8 cellular contexts compared by ENCODE assay signal in genomic region chr19:32675720-32676185, GRCh38. TPM values are rescaled to one million over a fixed set of nuclear protein-coding genes. Genes with fewer than 3 reads are reported as not detected.
A peak's percentile ranks its signal among the peaks of the same experiment; 100 is the strongest.
DNase-seq lines count a peak whose midpoint lies in the region; ATAC-seq, FAIRE-seq and TF ChIP-seq lines count a peak whose summit lies in the region.

Gene RGS9BP (plus strand): TSS chr19:32675848. CDS start chr19:32676264, 416 bp downstream.

- peak within 1 kb of the TSS; percentile 79 for H3K4me3 Mint-ChIP-seq in mesothelial cell of epicardium

- no TSS peak for BruUV-seq in endothelial cell of umbilical vein (replicated peaks; lab: Mats Ljungman, UMichigan)

- intact Hi-C loops in endothelial cell of umbilical vein (cut with micrococcal nuclease), result loop anchor here (1.0 to 5.0 kb wide), 4 partner anchors 16 to 1497 kb away; partner anchors contain the start of genes CEP89, FAAP24, LSM14A and NUDT19

- H3K4me2 ChIP-seq in endothelial cell of umbilical vein (ENCODE audit: insufficient read depth, low read length), result peak within 1 kb of the TSS; percentile 67

- ATAC-seq in HG02885 (IDR thresholded peaks at IDR 0.05; ENCODE audit: poor library complexity, unreplicated experiment), result peak; percentile 26

- H3K9me3 Mint-ChIP-seq in mesothelial cell of epicardium, result no peaks in the 10 kb centered on the region

- peak within 1 kb of the TSS; percentile 65 to 81 (median 74) for H3K4me3 ChIP-seq in endothelial cell of umbilical vein (replicated peaks in 1 of 3; ENCODE audit: insufficient read depth in 1 of 3, low read depth in 1 of 3, low read length in 3 of 3)

- peaks cover 16 to 24% of the 10 kb centered on the region in 2 experiments for H3K27me3 ChIP-seq in endothelial cell of umbilical vein (ENCODE audit: control insufficient read depth in 2 of 2, insufficient read depth in 2 of 2, low read length in 2 of 2)

- no peaks in the 10 kb centered on the region for H4K20me1 ChIP-seq in endothelial cell of umbilical vein (replicated peaks; ENCODE audit: control insufficient read depth, extremely low read depth, insufficient read depth, low read length)

- FAIRE-seq in endothelial cell of umbilical vein (lab: Jason Lieb, UNC), result no peak

- peak within 1 kb of the TSS; percentile 46 for H3K9ac ChIP-seq in endothelial cell of umbilical vein (replicated peaks; ENCODE audit: extremely low read depth, insufficient read depth, low read length)

- H3K27ac Mint-ChIP-seq in mesothelial cell of epicardium, result peak within 1 kb of the TSS; percentile 39

- peaks cover 35% of the 10 kb centered on the region for H3K79me2 ChIP-seq in endothelial cell of umbilical vein (ENCODE audit: control insufficient read depth, insufficient read depth, low read length)

- peaks cover 9% of the 10 kb centered on the region for H3K4me1 ChIP-seq in endothelial cell of umbilical vein (ENCODE audit: control insufficient read depth, extremely low read depth, insufficient read depth, low read length)

- no peaks in the 10 kb centered on the region for H3K9me3 ChIP-seq in endothelial cell of umbilical vein (replicated peaks; ENCODE audit: control insufficient read depth, insufficient read depth, low read length)

- no peaks in the 10 kb centered on the region for H3K36me3 Mint-ChIP-seq in mesothelial cell of epicardium

- DNase-seq in DMS79 treated with DMSO at 0.1 percent for 48 hours (lab: John Stamatoyannopoulos, UW), result peak; percentile 33
- peak; percentile 68 for DNase-seq in NCI-H774 (lab: John Stamatoyannopoulos, UW)
- peak; percentile 82 for DNase-seq in activated CD8-positive, alpha-beta memory T cell treated with anti-CD3 and anti-CD28 coated beads, Interleukin-2, amount 50 U/mL, for 48 hours
- peak; percentile 62 for DNase-seq in endothelial cell of umbilical vein (ENCODE audit: low read depth, low spot score)
- DNase-seq in mesothelial cell of epicardium (ENCODE audit: low spot score in 2 of 2, unreplicated experiment in 2 of 2), result peak in 1 of 2 experiments; percentile 54
- peak; percentile 27 for DNase-seq in stimulated activated CD8-positive, alpha-beta memory T cell treated with anti-CD3 and anti-CD28 coated beads, Interleukin-4, amount 100 ng/mL, for 24 hours (ENCODE audit: low read depth)
- no peak for DNase-seq in NCI-H2107 treated with DMSO at 0.1 percent for 48 hours (lab: John Stamatoyannopoulos, UW; ENCODE audit: unreplicated experiment)

- H3K27ac ChIP-seq in endothelial cell of umbilical vein (ENCODE audit: insufficient read depth, low read depth, low read length), result no peak within 1 kb of the TSS

- H3K4me1 Mint-ChIP-seq in mesothelial cell of epicardium, result peaks cover 20% of the 10 kb centered on the region

- H3K36me3 ChIP-seq in endothelial cell of umbilical vein (ENCODE audit: control insufficient read depth in 2 of 2, extremely low read depth in 1 of 2, insufficient read depth in 2 of 2, low read length in 2 of 2), result no peaks in the 10 kb centered on the region

- dilution Hi-C loops in endothelial cell of umbilical vein (cut with MboI; ENCODE audit: extremely low pct_ligation_motif_present, low sequenced_read_pairs), result no loop called here

- peaks cover 29% of the 10 kb centered on the region for H3K27me3 Mint-ChIP-seq in mesothelial cell of epicardium (ENCODE audit: low read depth)

- POLR2A ChIA-PET in endothelial cell of umbilical vein (lab: Charles Lee), result no interaction called here

- H2AFZ ChIP-seq in endothelial cell of umbilical vein (ENCODE audit: low read depth, low read length), result peak within 1 kb of the TSS; percentile 93

- H3K9me1 ChIP-seq in endothelial cell of umbilical vein (replicated peaks; ENCODE audit: control insufficient read depth, extremely low read depth, insufficient read depth, low read length), result no peaks in the 10 kb centered on the region

- TF ChIP-seq CTCF in endothelial cell of umbilical vein (IDR thresholded peaks at IDR 0.05; ENCODE audit: extremely low read depth in 1 of 2, insufficient read depth in 1 of 2, low read depth in 1 of 2, low read length in 2 of 2) (no peak), mesothelial cell of epicardium (IDR thresholded peaks at IDR 0.05; ENCODE audit: unreplicated experiment) (no peak)

- CTCF ChIA-PET in endothelial cell of umbilical vein (lab: Charles Lee), result interaction anchor here (0.9 to 2.0 kb wide), 3 partner anchors 14 to 76 kb away, joined by 3 to 7 read pairs (median 3); partner anchors contain the start of gene NUDT19

- no peak for TF ChIP-seq POLR2A in endothelial cell of umbilical vein (IDR thresholded peaks at IDR 0.05; ENCODE audit: low read depth, low read length)

TF ChIP-seq in endothelial cell of umbilical vein, 7 proteins besides CTCF, POLR2A, EP300 and RAD21:
- no peak for TF ChIP-seq FOS (IDR thresholded peaks at IDR 0.05; ENCODE audit: borderline replicate concordance, insufficient read depth, low read length)
- TF ChIP-seq MAX (IDR thresholded peaks at IDR 0.05; ENCODE audit: insufficient read depth, insufficient read length), result peak; percentile 72
TF ChIP-seq in endothelial cell of umbilical vein: peak in this region for 1.

RNA-seq across cellular contexts. Expression of gene RGS9BP, which starts in this region (rescaled TPM):
- total RNA-seq in endothelial cell of umbilical vein (0.15 TPM in 1 of 2 replicates, not detected in the other), mesothelial cell of epicardium (0.11 to 0.38 TPM (median 0.29 TPM) in 3 replicates)
- polyA plus RNA-seq in endothelial cell of umbilical vein, result not detected in 2 replicates
- polyA plus RNA-seq in endothelial cell of umbilical vein (2011; cell fraction: cytosol; rRNA removed), result 0.01 TPM in 1 of 2 replicates, not detected in the other
- 0.04 TPM in 1 of 2 replicates, not detected in the other for polyA plus RNA-seq in endothelial cell of umbilical vein (2011; cell fraction: nucleus; rRNA removed)
- polyA plus RNA-seq in endothelial cell of umbilical vein (2012), result not detected in 2 replicates
- polyA minus RNA-seq in endothelial cell of umbilical vein, result 0.29 TPM in 1 of 2 replicates, not detected in the other
- 0.72 TPM for polyA minus RNA-seq in endothelial cell of umbilical vein (2011; cell fraction: cytosol; rRNA and poly(A)+ RNA removed)
- polyA minus RNA-seq in endothelial cell of umbilical vein (2011; cell fraction: nucleus; rRNA and poly(A)+ RNA removed), result 0.29 TPM in 1 of 2 replicates, not detected in the other

Comparison
In these comparisons a context has a peak if more than half of its experiments do, and no peak if none do; other contexts are left out.
1. Peak in DNase-seq, H3K4me3 ChIP-seq, H3K9ac ChIP-seq and H3K4me2 ChIP-seq in endothelial cell of umbilical vein; RNA of the gene not detected or under 1 TPM.